26 cellular contexts compared by ENCODE assay signal in genomic region chr6:69086689-69087088, GRCh38.
"Had no signal": no experiment of that assay in that cellular context is flagged by ENCODE, and none has a peak within 500 bp of the region (broad histone marks: within the 10 kb centered on the region; RNA-seq: fewer than 3 reads in every experiment).

No MANE protein-coding gene starts in this region.

- H3K4me3 Mint-ChIP-seq: immature natural killer cell; naive thymus-derived CD4-positive, alpha-beta T cell; natural killer cell treated with Interleukin-12 subunit alpha and Interleukin-12 subunit beta and Interleukin-15 and Interleukin-18, amount 100 ng/mL, for 72 hours; stimulated activated naive B cell treated with anti-CD40 and anti-IgM and Interleukin-4, amounts not matched to agents 10 μg/mL and 1 μg/mL and 100 μg/mL, for 72 hours had no signal

- H3K36me3 Mint-ChIP-seq: immature natural killer cell; naive thymus-derived CD4-positive, alpha-beta T cell; natural killer cell treated with Interleukin-12 subunit alpha and Interleukin-12 subunit beta and Interleukin-15 and Interleukin-18, amount 100 ng/mL, for 72 hours; stimulated activated naive B cell treated with anti-CD40 and anti-IgM and Interleukin-4, amounts not matched to agents 10 μg/mL and 1 μg/mL and 100 μg/mL, for 72 hours had no signal

- H3K9me3 ChIP-seq: left ventricle myocardium inferior, mucosa of descending colon, ovary, stomach, testis, thyroid gland, transverse colon, upper lobe of left lung, vagina had no signal

- H3K4me3 ChIP-seq: left ventricle myocardium inferior, lung, mucosa of descending colon, ovary, skin epidermis, stomach, testis, thyroid gland, transverse colon, upper lobe of left lung, vagina had no signal

- H3K27me3 ChIP-seq: ovary, stomach, testis, thyroid gland, transverse colon, upper lobe of left lung, vagina had no signal

- H3K27me3 Mint-ChIP-seq: naive thymus-derived CD4-positive, alpha-beta T cell; natural killer cell treated with Interleukin-12 subunit alpha and Interleukin-12 subunit beta and Interleukin-15 and Interleukin-18, amount 100 ng/mL, for 72 hours; progenitor cell of endocrine pancreas; stimulated activated naive B cell treated with anti-CD40 and anti-IgM and Interleukin-4, amounts not matched to agents 10 μg/mL and 1 μg/mL and 100 μg/mL, for 72 hours had no signal

- DNase-seq: hypothalamus; immature natural killer cell; islet precursor cell; left ventricle myocardium inferior; midbrain; mucosa of descending colon; naive thymus-derived CD4-positive, alpha-beta T cell; ovary; right cardiac atrium; stimulated activated CD4-positive, alpha-beta T cell treated with anti-CD3 and anti-CD28 coated beads, Interleukin-12 subunit alpha, Interleukin-12 subunit beta, amount 100 ng/mL, for 4 hours; stimulated activated CD4-positive, alpha-beta T cell treated with anti-CD3 and anti-CD28 coated beads, Interleukin-15, amount 100 ng/mL, for 24 hours; stimulated activated CD4-positive, alpha-beta T cell treated with anti-CD3 and anti-CD28 coated beads, Interleukin-2, amount 100 ng/mL, for 24 hours; stimulated activated CD4-positive, alpha-beta T cell treated with anti-CD3 and anti-CD28 coated beads, Interleukin-4, amount 100 ng/mL, for 1 hour; stimulated activated naive B cell treated with anti-CD40 and anti-IgM and Interleukin-4, amounts not matched to agents 10 μg/mL and 1 μg/mL and 100 μg/mL, for 72 hours; stimulated activated naive CD8-positive, alpha-beta T cell treated with anti-CD3 and anti-CD28 coated beads, Interleukin-15, Interleukin-2, amounts not matched to agents 100 U/mL and 50 U/mL, for 24 hours; stomach; testis; thyroid gland; transverse colon; upper lobe of left lung had no signal

- H3K27ac Mint-ChIP-seq: immature natural killer cell; naive thymus-derived CD4-positive, alpha-beta T cell; natural killer cell treated with Interleukin-12 subunit alpha and Interleukin-12 subunit beta and Interleukin-15 and Interleukin-18, amount 100 ng/mL, for 72 hours; progenitor cell of endocrine pancreas; stimulated activated naive B cell treated with anti-CD40 and anti-IgM and Interleukin-4, amounts not matched to agents 10 μg/mL and 1 μg/mL and 100 μg/mL, for 72 hours had no signal

- H3K27ac ChIP-seq: left ventricle myocardium inferior, ovary, skin epidermis, stomach, testis, thyroid gland, transverse colon, upper lobe of left lung, vagina had no signal

- ATAC-seq: mucosa of descending colon; naive thymus-derived CD4-positive, alpha-beta T cell; natural killer cell treated with Interleukin-12 subunit alpha and Interleukin-12 subunit beta and Interleukin-15 and Interleukin-18, amount 100 ng/mL, for 72 hours; right cardiac atrium; sciatic nerve; stimulated activated naive B cell treated with anti-CD40 and anti-IgM and Interleukin-4, amounts not matched to agents 10 μg/mL and 1 μg/mL and 100 μg/mL, for 72 hours; stimulated activated naive CD8-positive, alpha-beta T cell treated with anti-CD3 and anti-CD28 coated beads, Interleukin-15, Interleukin-2, amounts not matched to agents 100 U/mL and 50 U/mL, for 24 hours had no signal

- H3K4me1 Mint-ChIP-seq: immature natural killer cell; naive thymus-derived CD4-positive, alpha-beta T cell; stimulated activated naive B cell treated with anti-CD40 and anti-IgM and Interleukin-4, amounts not matched to agents 10 μg/mL and 1 μg/mL and 100 μg/mL, for 72 hours had no signal

- H3K36me3 ChIP-seq: left ventricle myocardium inferior, ovary, stomach, thyroid gland, transverse colon, upper lobe of left lung, vagina had no signal

- H3K4me1 ChIP-seq: stomach, testis, thyroid gland, transverse colon, upper lobe of left lung, vagina had no signal
